ENCODE assay signal across 21 cellular contexts in genomic region chr1:48756704-48757316, GRCh38. TPM values are rescaled to one million over a fixed set of nuclear protein-coding genes. Genes with fewer than 3 reads are reported as not detected.
DNase-seq lines count a peak whose midpoint lies in the region; ATAC-seq and TF ChIP-seq lines count a peak whose summit lies in the region.
"Had no signal": no experiment of that assay in that cellular context is flagged by ENCODE, and none has a peak within 500 bp of the region (broad histone marks: within the 10 kb centered on the region; RNA-seq: fewer than 3 reads in every experiment).

No MANE protein-coding gene starts in this region.

- H3K36me3 ChIP-seq in GM23338 (ENCODE audit: insufficient read depth) (peaks cover 8% of the 10 kb centered on the region), OCI-LY3 (replicated peaks; ENCODE audit: low read depth, low read length) (peaks cover 76% of the 10 kb centered on the region), Karpas-422 (ENCODE audit: insufficient read depth, low read length) (no peaks in the 10 kb centered on the region)

- H3K27ac ChIP-seq in GM23338 (ENCODE audit: low read depth) = no peak overlapping the region
- peak overlapping the region; percentile 94 for H3K27ac ChIP-seq in OCI-LY3 (ENCODE audit: low read length)
- H3K27ac ChIP-seq in Karpas-422 (ENCODE audit: low read length) = no peak overlapping the region
- H3K27ac ChIP-seq: 22Rv1, HL-60, PC-9, SJCRH30 had no signal

- H4K20me1 ChIP-seq in GM23338 (replicated peaks; ENCODE audit: insufficient read depth) = no peaks in the 10 kb centered on the region
- H4K20me1 ChIP-seq in OCI-LY3 (ENCODE audit: insufficient read depth, low read length) = peaks cover 10% of the 10 kb centered on the region; the same call in 1 of the 2 replicates
- no peaks in the 10 kb centered on the region for H4K20me1 ChIP-seq in Karpas-422 (ENCODE audit: insufficient read depth, low read depth, low read length)

- POLR2A ChIA-PET in activated CD8-positive, alpha-beta T cell treated with anti-CD3 and anti-CD28 coated beads for 36 hours (lab: Charles Lee) = interaction anchor here (1.3 kb wide), 1 partner anchor 17 kb away, joined by 4 read pairs; no protein-coding TSS in a partner anchor
- POLR2A ChIA-PET in activated CD8-positive, alpha-beta T cell treated with anti-CD3 and anti-CD28 coated beads, Interleukin-2, amount 10 ng/mL, durations not matched to agents 7 days and 5 days (lab: Charles Lee) = no interaction called here

- peak overlapping the region; percentile 22 for H3K27ac Mint-ChIP-seq in activated CD8-positive, alpha-beta T cell treated with anti-CD3 and anti-CD28 coated beads for 36 hours
- no peak overlapping the region for H3K27ac Mint-ChIP-seq in activated CD8-positive, alpha-beta T cell treated with anti-CD3 and anti-CD28 coated beads, Interleukin-2, amount 10 ng/mL, durations not matched to agents 7 days and 5 days
- H3K27ac Mint-ChIP-seq in GM23338 = no peak overlapping the region
- H3K27ac Mint-ChIP-seq in stimulated activated naive CD8-positive, alpha-beta T cell treated with anti-CD3 and anti-CD28 coated beads, Interleukin-15, amount 100 ng/mL, for 72 hours = peak overlapping the region in 1 of 2 donors; percentile 83
- H3K27ac Mint-ChIP-seq: CD4-positive, alpha-beta memory T cell had no signal

- intact Hi-C loops in activated CD8-positive, alpha-beta T cell treated with anti-CD3 and anti-CD28 coated beads for 36 hours (cut with micrococcal nuclease) = no loop called here

- no peak overlapping the region for H3K4me3 Mint-ChIP-seq in activated CD8-positive, alpha-beta T cell treated with anti-CD3 and anti-CD28 coated beads for 36 hours
- no peak overlapping the region for H3K4me3 Mint-ChIP-seq in activated CD8-positive, alpha-beta T cell treated with anti-CD3 and anti-CD28 coated beads, Interleukin-2, amount 10 ng/mL, durations not matched to agents 7 days and 5 days
- no peak overlapping the region for H3K4me3 Mint-ChIP-seq in GM23338
- H3K4me3 Mint-ChIP-seq in stimulated activated naive CD8-positive, alpha-beta T cell treated with anti-CD3 and anti-CD28 coated beads, Interleukin-15, amount 100 ng/mL, for 72 hours = peak overlapping the region; percentile 1 to 3
- H3K4me3 Mint-ChIP-seq: CD4-positive, alpha-beta memory T cell had no signal

- CTCF ChIA-PET in activated CD8-positive, alpha-beta T cell treated with anti-CD3 and anti-CD28 coated beads for 36 hours (lab: Charles Lee) = no interaction called here
- CTCF ChIA-PET in activated CD8-positive, alpha-beta T cell treated with anti-CD3 and anti-CD28 coated beads, Interleukin-2, amount 10 ng/mL, durations not matched to agents 7 days and 5 days (lab: Charles Lee) = no interaction called here

- peak overlapping the region; percentile 68 for H3K9ac ChIP-seq in OCI-LY3 (ENCODE audit: low read length)
- H3K9ac ChIP-seq in Karpas-422 (ENCODE audit: low read length) = no peak overlapping the region

- peaks cover 38% of the 10 kb centered on the region for H3K4me1 Mint-ChIP-seq in activated CD8-positive, alpha-beta T cell treated with anti-CD3 and anti-CD28 coated beads for 36 hours (ENCODE audit: low read depth)
- H3K4me1 Mint-ChIP-seq in activated CD8-positive, alpha-beta T cell treated with anti-CD3 and anti-CD28 coated beads, Interleukin-2, amount 10 ng/mL, durations not matched to agents 7 days and 5 days (ENCODE audit: low read depth) = peaks cover 4% of the 10 kb centered on the region
- H3K4me1 Mint-ChIP-seq in GM23338 = peaks cover 27% of the 10 kb centered on the region
- H3K4me1 Mint-ChIP-seq in stimulated activated naive CD8-positive, alpha-beta T cell treated with anti-CD3 and anti-CD28 coated beads, Interleukin-15, amount 100 ng/mL, for 72 hours = peaks cover 55% of the 10 kb centered on the region
- H3K4me1 Mint-ChIP-seq: CD4-positive, alpha-beta memory T cell had no signal

- TF ChIP-seq CTCF in activated CD8-positive, alpha-beta T cell treated with anti-CD3 and anti-CD28 coated beads for 36 hours (IDR thresholded peaks at IDR 0.05) = no peak
- TF ChIP-seq CTCF in GM23338 (conservative IDR thresholded peaks at IDR 0.05; ENCODE audit: low read depth in 2 of 2) = no peak
- TF ChIP-seq CTCF in OCI-LY3 (IDR thresholded peaks at IDR 0.05; ENCODE audit: low read depth, low read length) = no peak

- H3K79me2 ChIP-seq in GM23338 (replicated peaks; ENCODE audit: insufficient read depth) (no peaks in the 10 kb centered on the region), OCI-LY3 (ENCODE audit: low read length) (peaks cover 60% of the 10 kb centered on the region), Karpas-422 (ENCODE audit: low read length) (no peaks in the 10 kb centered on the region)

- no peaks in the 10 kb centered on the region for H3F3A ChIP-seq in GM23338 (replicated peaks; ENCODE audit: low read depth)

- H3K4me2 ChIP-seq in GM23338 (peak overlapping the region; percentile 22; the same call in 1 of the 2 replicates), OCI-LY3 (ENCODE audit: low read length) (peak overlapping the region; percentile 88), Karpas-422 (ENCODE audit: low read depth, low read length, poor library complexity, severe bottlenecking) (no peak overlapping the region)
- H3K4me2 ChIP-seq: PC-9 had no signal

- H3K4me3 ChIP-seq in GM23338 (no peak overlapping the region), OCI-LY3 (ENCODE audit: low read length) (peak overlapping the region; percentile 66), Karpas-422 (ENCODE audit: low read length) (no peak overlapping the region)
- H3K4me3 ChIP-seq: PC-9, SJCRH30 had no signal

- H3K4me1 ChIP-seq in GM23338 (ENCODE audit: insufficient read depth) = peaks cover 16% of the 10 kb centered on the region; the same call in 1 of the 2 replicates
- H3K4me1 ChIP-seq in OCI-LY3 (ENCODE audit: low read length) = peaks cover 75% of the 10 kb centered on the region
- no peaks in the 10 kb centered on the region for H3K4me1 ChIP-seq in Karpas-422 (ENCODE audit: low read length)
- H3K4me1 ChIP-seq: SJCRH30 had no signal

- ATAC-seq in activated CD8-positive, alpha-beta T cell treated with anti-CD3 and anti-CD28 coated beads for 36 hours = peak; percentile 60
- ATAC-seq in activated CD8-positive, alpha-beta T cell treated with anti-CD3 and anti-CD28 coated beads, Interleukin-2, amount 10 ng/mL, durations not matched to agents 7 days and 5 days = no peak
- ATAC-seq in GM23338 (no peak), HG03025 (IDR thresholded peaks at IDR 0.05; ENCODE audit: low FRiP score, unreplicated experiment) (no peak), HG02840 (IDR thresholded peaks at IDR 0.05; ENCODE audit: low FRiP score, unreplicated experiment) (no peak)
- peak; percentile 57 for ATAC-seq in stimulated activated naive CD8-positive, alpha-beta T cell treated with anti-CD3 and anti-CD28 coated beads, Interleukin-15, amount 100 ng/mL, for 72 hours
- ATAC-seq: HCT116 had no signal

- no peak overlapping the region for H2AFZ ChIP-seq in GM23338
- H2AFZ ChIP-seq in OCI-LY3 (ENCODE audit: low read depth, low read length) = no peak overlapping the region
- no peak overlapping the region for H2AFZ ChIP-seq in Karpas-422 (ENCODE audit: low read length)
- H2AFZ ChIP-seq: PC-9 had no signal

- no peaks in the 10 kb centered on the region for H3K27me3 Mint-ChIP-seq in activated CD8-positive, alpha-beta T cell treated with anti-CD3 and anti-CD28 coated beads for 36 hours
- H3K27me3 Mint-ChIP-seq in activated CD8-positive, alpha-beta T cell treated with anti-CD3 and anti-CD28 coated beads, Interleukin-2, amount 10 ng/mL, durations not matched to agents 7 days and 5 days (ENCODE audit: low read depth) = no peaks in the 10 kb centered on the region
- peaks cover 4% of the 10 kb centered on the region for H3K27me3 Mint-ChIP-seq in GM23338 (ENCODE audit: insufficient read depth, low read depth, poor library complexity)
- H3K27me3 Mint-ChIP-seq in stimulated activated naive CD8-positive, alpha-beta T cell treated with anti-CD3 and anti-CD28 coated beads, Interleukin-15, amount 100 ng/mL, for 72 hours = no peaks in the 10 kb centered on the region

- no peaks in the 10 kb centered on the region for H3K27me3 ChIP-seq in GM23338 (ENCODE audit: insufficient read depth)
- H3K27me3 ChIP-seq in OCI-LY3 (ENCODE audit: low read depth, low read length) = no peaks in the 10 kb centered on the region
- H3K27me3 ChIP-seq in Karpas-422 (ENCODE audit: low read length) = no peaks in the 10 kb centered on the region
- H3K27me3 ChIP-seq: SJCRH30 had no signal

- no peaks in the 10 kb centered on the region for H3K9me3 Mint-ChIP-seq in activated CD8-positive, alpha-beta T cell treated with anti-CD3 and anti-CD28 coated beads for 36 hours
- no peaks in the 10 kb centered on the region for H3K9me3 Mint-ChIP-seq in activated CD8-positive, alpha-beta T cell treated with anti-CD3 and anti-CD28 coated beads, Interleukin-2, amount 10 ng/mL, durations not matched to agents 7 days and 5 days (ENCODE audit: insufficient read depth)
- no peaks in the 10 kb centered on the region for H3K9me3 Mint-ChIP-seq in GM23338
- no peaks in the 10 kb centered on the region for H3K9me3 Mint-ChIP-seq in stimulated activated naive CD8-positive, alpha-beta T cell treated with anti-CD3 and anti-CD28 coated beads, Interleukin-15, amount 100 ng/mL, for 72 hours

- no peak for DNase-seq in activated CD8-positive, alpha-beta T cell treated with anti-CD3 and anti-CD28 coated beads for 36 hours
- DNase-seq in activated CD8-positive, alpha-beta T cell treated with anti-CD3 and anti-CD28 coated beads, Interleukin-2, amount 10 ng/mL, durations not matched to agents 7 days and 5 days = no peak
- DNase-seq in GM23338 (ENCODE audit: low spot score) = no peak
- DNase-seq in stimulated activated naive CD8-positive, alpha-beta T cell treated with anti-CD3 and anti-CD28 coated beads, Interleukin-15, amount 100 ng/mL, for 72 hours = no peak
- no peak for DNase-seq in Karpas-422
- DNase-seq: CD4-positive, alpha-beta memory T cell; DMS79 treated with DMSO at 0.1 percent for 48 hours; NCI-H1417 treated with DMSO at 0.1 percent for 48 hours; NCI-H1930; NCI-H2171; NCI-H446; PC-9; SJCRH30; T-helper 2 cell had no signal

- H3K9me3 ChIP-seq in OCI-LY3 (ENCODE audit: insufficient read depth, low read length) (no peaks in the 10 kb centered on the region), Karpas-422 (ENCODE audit: low read length) (no peaks in the 10 kb centered on the region)
- H3K9me3 ChIP-seq: SJCRH30 had no signal

- peaks cover 76% of the 10 kb centered on the region for H3K36me3 Mint-ChIP-seq in activated CD8-positive, alpha-beta T cell treated with anti-CD3 and anti-CD28 coated beads for 36 hours (ENCODE audit: low read depth)
- H3K36me3 Mint-ChIP-seq in activated CD8-positive, alpha-beta T cell treated with anti-CD3 and anti-CD28 coated beads, Interleukin-2, amount 10 ng/mL, durations not matched to agents 7 days and 5 days (ENCODE audit: low read depth) = peaks cover 28% of the 10 kb centered on the region
- peaks cover 30% of the 10 kb centered on the region for H3K36me3 Mint-ChIP-seq in GM23338 (ENCODE audit: low read depth)

- H3K9me2 ChIP-seq in GM23338 (ENCODE audit: insufficient read depth) (peaks cover 9% of the 10 kb centered on the region; the same call in 1 of the 2 replicates), Karpas-422 (replicated peaks; ENCODE audit: insufficient read depth, low read length) (no peaks in the 10 kb centered on the region)

RNA-seq across cellular contexts. Expression of gene BEND5, which starts 19.9 kb away (rescaled TPM):
- 10 to 100 TPM; 62.6 to 73.6 TPM for total RNA-seq in activated CD8-positive, alpha-beta T cell treated with anti-CD3 and anti-CD28 coated beads for 36 hours
- 1 to 10 TPM; 6.3 to 6.7 TPM for total RNA-seq in activated CD8-positive, alpha-beta T cell treated with anti-CD3 and anti-CD28 coated beads, Interleukin-2, amount 10 ng/mL, durations not matched to agents 7 days and 5 days
- total RNA-seq in GM23338 (2014; rRNA removed; shearing (Covaris generic)) = 5.7 and 6.8 TPM in 2 replicates
- 12.3 TPM in 2 replicates for polyA plus RNA-seq in GM23338 (2016; fragmentation: Nextera tagmentation; extraction: Ambion mirVana)
- not detected in 2 replicates for total RNA-seq in Karpas-422 (2014; rRNA removed; shearing (Covaris generic); ENCODE audit: low replicate concordance)
- total RNA-seq: PC-9 had no signal
- polyA plus RNA-seq: BJ had no signal

Comparison
In these comparisons a context has a peak if more than half of its experiments do, and no peak if none do; other contexts are left out.
1. ATAC-seq: peak in activated CD8-positive, alpha-beta T cell treated with anti-CD3 and anti-CD28 coated beads for 36 hours (single experiment) and stimulated activated naive CD8-positive, alpha-beta T cell treated with anti-CD3 and anti-CD28 coated beads, Interleukin-15, amount 100 ng/mL, for 72 hours (single experiment); none in activated CD8-positive, alpha-beta T cell treated with anti-CD3 and anti-CD28 coated beads, Interleukin-2, amount 10 ng/mL, durations not matched to agents 7 days and 5 days (single experiment), GM23338 (single experiment), HG03025 (single experiment) and HG02840 (single experiment).
2. H3K4me3 Mint-ChIP-seq: peak in stimulated activated naive CD8-positive, alpha-beta T cell treated with anti-CD3 and anti-CD28 coated beads, Interleukin-15, amount 100 ng/mL, for 72 hours (2 of 2); none in activated CD8-positive, alpha-beta T cell treated with anti-CD3 and anti-CD28 coated beads for 36 hours (single experiment), activated CD8-positive, alpha-beta T cell treated with anti-CD3 and anti-CD28 coated beads, Interleukin-2, amount 10 ng/mL, durations not matched to agents 7 days and 5 days (single experiment) and GM23338 (single experiment).